ENCODE assay signal across 9 cellular contexts in the genomic region with DNA sequence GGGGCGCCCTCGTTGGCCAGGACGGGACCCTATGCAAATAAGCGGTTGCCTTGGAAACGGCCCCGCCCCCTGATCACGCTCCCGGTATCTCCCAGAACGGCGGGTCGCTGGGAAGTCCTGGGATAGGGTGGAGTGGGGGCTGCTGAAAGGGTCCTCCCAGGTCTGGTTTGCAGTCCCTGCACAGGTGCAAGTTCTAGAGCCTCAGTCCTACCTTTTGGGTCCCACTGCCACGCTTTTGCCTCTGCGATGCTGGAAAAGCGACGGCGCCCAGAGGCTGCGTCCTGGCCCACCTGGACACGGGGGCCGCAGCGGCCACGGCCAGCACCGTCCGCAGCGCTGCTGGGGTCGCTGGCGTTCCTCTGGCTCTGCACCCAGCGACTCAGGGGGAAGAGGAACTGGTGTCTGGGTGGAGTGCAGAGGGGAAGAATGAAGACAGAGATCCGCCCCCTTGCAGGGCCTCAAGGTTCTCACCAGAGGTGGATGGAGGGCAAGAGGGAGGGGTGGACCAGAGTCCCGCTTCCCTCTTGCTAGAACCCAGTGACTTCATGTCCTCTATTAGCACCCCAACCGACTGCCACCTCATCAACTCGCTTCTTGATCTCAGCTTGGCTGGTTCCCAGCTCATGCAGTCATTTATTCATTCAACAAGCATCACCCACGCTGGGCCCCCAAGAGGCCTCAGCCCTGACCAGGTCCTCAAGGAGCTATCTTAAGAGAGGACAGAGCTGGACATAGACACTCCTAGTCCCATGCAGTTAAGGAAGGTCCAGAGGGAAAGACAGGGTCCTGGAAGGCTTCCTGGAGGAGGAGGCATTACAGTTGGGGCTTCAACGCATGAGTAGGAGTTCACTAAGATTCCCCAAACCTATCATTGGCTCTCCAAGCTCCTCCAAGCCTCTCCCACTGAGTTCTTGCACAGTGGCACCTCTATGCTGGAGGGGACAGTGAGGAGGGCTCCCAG. TPM values are rescaled to one million over a fixed set of nuclear protein-coding genes. Genes with fewer than 3 reads are reported as not detected.
DNase-seq lines count a peak whose midpoint lies in the region; ATAC-seq and TF ChIP-seq lines count a peak whose summit lies in the region.
"Had no signal": no experiment of that assay in that cellular context is flagged by ENCODE, and none has a peak within 500 bp of the region (broad histone marks: within the 10 kb centered on the region; RNA-seq: fewer than 3 reads in every experiment).

A gene (minus strand): TSS at position 381 of the 961 bp plus-strand sequence. CDS start 659 bp downstream, outside the sequence.

- H3K36me3 ChIP-seq in esophagus squamous epithelium (no peaks in the 10 kb centered on the region), neutrophil (peaks cover 33% of the 10 kb centered on the region)

- intact Hi-C loops in esophagus squamous epithelium (cut with DNase I), result no loop called here

- TF ChIP-seq POLR2A in NB4 (IDR thresholded peaks at IDR 0.05; ENCODE audit: extremely low read depth, insufficient read length) (no peak), esophagus squamous epithelium (IDR thresholded peaks at IDR 0.05) (peak in 2 of 4 donors; percentile 54 to 59)

- H3K9me3 ChIP-seq in esophagus squamous epithelium (no peaks in the 10 kb centered on the region), neutrophil (no peaks in the 10 kb centered on the region)

- H3K27me3 ChIP-seq in esophagus squamous epithelium (peaks cover 0 to 31% (median 2%) of the 10 kb centered on the region in 4 donors), neutrophil (no peaks in the 10 kb centered on the region)

- WGBS in esophagus squamous epithelium, 2 donors, result 10 to 20% methylated on average over 4 to 10 of the region's 33 CpGs

- H3K27ac ChIP-seq in esophagus squamous epithelium (peak within 1 kb of the TSS in 2 of 4 donors; percentile 11 to 25), neutrophil (peak within 1 kb of the TSS; percentile 98)

- no peak within 1 kb of the TSS for H3K4me3 ChIP-seq in NB4 (ENCODE audit: low read depth, low read length)
- H3K4me3 ChIP-seq in esophagus squamous epithelium, result peak within 1 kb of the TSS in 3 of 4 donors; percentile 10 to 52 (median 35)
- H3K4me3 ChIP-seq in neutrophil (ENCODE audit: low read depth in 1 of 2, low read length in 1 of 2), result peak within 1 kb of the TSS; percentile 90 to 100

- ATAC-seq in GM19351 (IDR thresholded peaks at IDR 0.05; ENCODE audit: unreplicated experiment), result no peak

- H3K4me1 ChIP-seq in esophagus squamous epithelium (peaks cover 0 to 43% (median 10%) of the 10 kb centered on the region in 3 donors), neutrophil (ENCODE audit: control insufficient read depth in 1 of 2, insufficient read depth in 1 of 2, low read depth in 1 of 2, low read length in 1 of 2) (peaks cover 85 to 90% of the 10 kb centered on the region in 2 experiments)

- peak; percentile 65 for DNase-seq in GM10266 (ENCODE audit: extremely low spot score)
- DNase-seq in NB4 (ENCODE audit: low read depth), result peak; percentile 89
- DNase-seq in esophagus squamous epithelium (lab: John Stamatoyannopoulos, UW), result no peak
- no peak for DNase-seq in NCI-H2029 (lab: John Stamatoyannopoulos, UW)
- DNase-seq in HuH-7.5 (ENCODE audit: low spot score), result no peak
- no peak for DNase-seq in NCI-H187 (lab: John Stamatoyannopoulos, UW)

- TF ChIP-seq CTCF in GM10266 (IDR thresholded peaks at IDR 0.05; ENCODE audit: control insufficient read depth, insufficient read depth, low read depth, missing control alignments), result no peak
- no peak for TF ChIP-seq CTCF in NB4 (IDR thresholded peaks at IDR 0.05; ENCODE audit: low read depth, low read length)
- no peak for TF ChIP-seq CTCF in esophagus squamous epithelium (IDR thresholded peaks at IDR 0.05)
- TF ChIP-seq CTCF in neutrophil (IDR thresholded peaks at IDR 0.05), result peak; percentile 59

RNA-seq across cellular contexts. Expression of the gene that starts here (rescaled TPM):
- 10 to 100 TPM in 1 of 4 donors, 1 to 10 TPM in 1, under 1 TPM in 2; 0.53 to 10.3 (median 1.9) TPM for total RNA-seq in esophagus squamous epithelium
- total RNA-seq: dermis microvascular lymphatic vessel endothelial cell had no signal

Comparison
In these comparisons a context has a peak if more than half of its experiments do, and no peak if none do; other contexts are left out.
1. DNase-seq: peak in GM10266 (single experiment) and NB4 (single experiment); none in esophagus squamous epithelium (single experiment), NCI-H2029 (single experiment), HuH-7.5 (single experiment) and NCI-H187 (0 of 2).